30 cellular contexts compared by ENCODE assay signal in the genomic region with DNA sequence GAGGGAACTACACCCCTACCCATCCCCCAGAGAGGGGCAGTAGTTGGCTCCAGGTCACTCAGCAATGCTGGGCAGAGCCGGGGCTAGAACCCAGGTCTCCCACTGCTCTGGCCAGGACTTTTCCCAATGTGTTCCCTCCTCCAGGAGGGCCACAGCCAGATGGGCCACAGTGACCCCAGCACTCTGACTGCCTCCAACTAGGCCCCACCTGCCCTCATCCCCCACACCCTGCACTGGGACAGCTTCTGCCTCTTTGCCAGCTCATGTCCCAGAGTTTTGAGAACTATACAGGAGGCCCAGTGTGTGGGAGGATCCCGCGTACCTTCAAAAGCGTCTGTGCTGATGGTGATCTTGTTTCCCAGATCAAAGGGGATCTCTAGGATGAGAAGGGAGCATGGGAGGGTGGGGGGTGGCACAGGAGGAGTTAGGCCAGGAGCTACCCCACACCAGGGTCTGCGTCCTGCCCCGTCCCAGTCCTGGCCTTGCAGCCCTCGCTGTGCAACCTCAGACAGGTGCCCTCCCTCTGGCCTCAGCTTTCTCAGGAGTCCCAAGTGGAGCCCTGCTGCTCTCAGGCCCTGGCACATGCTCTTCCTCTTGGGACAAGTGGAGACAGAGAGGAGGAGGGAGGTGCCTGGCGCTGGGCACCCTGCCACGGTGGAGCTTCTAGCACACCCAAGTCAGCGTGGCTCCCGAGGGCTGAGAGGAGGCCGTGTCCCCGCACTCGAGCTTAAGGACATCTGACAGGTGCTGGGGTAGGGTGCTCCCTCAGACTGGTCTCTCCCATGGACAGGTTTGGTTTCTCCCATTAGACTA. TPM values are rescaled to one million over a fixed set of nuclear protein-coding genes. Genes with fewer than 3 reads are reported as not detected.
DNase-seq lines count a peak whose midpoint lies in the region; ATAC-seq and TF ChIP-seq lines count a peak whose summit lies in the region.
"Had no signal": no experiment of that assay in that cellular context is flagged by ENCODE, and none has a peak within 500 bp of the region (broad histone marks: within the 10 kb centered on the region; RNA-seq: fewer than 3 reads in every experiment).

No MANE protein-coding gene starts in this region.

- peak; percentile 69 for ATAC-seq in Right ventricle myocardium inferior
- ATAC-seq in GM21381 (IDR thresholded peaks at IDR 0.05; ENCODE audit: unreplicated experiment): no peak
- no peak for ATAC-seq in GM18870 (IDR thresholded peaks at IDR 0.05; ENCODE audit: unreplicated experiment)
- ATAC-seq: gastroesophageal sphincter, left colon, T-cell had no signal

- TF ChIP-seq CTCF in breast epithelium (IDR thresholded peaks at IDR 0.05): no peak

- H3K27ac ChIP-seq in skeletal muscle tissue (ENCODE audit: low read depth, low read length): peak overlapping the region; percentile 20
- no peak overlapping the region for H3K27ac ChIP-seq in breast epithelium
- H3K27ac ChIP-seq: brain microvascular endothelial cell, gastroesophageal sphincter, WERI-Rb-1 had no signal

- DNase-seq in NCI-H2029 (lab: John Stamatoyannopoulos, UW): peak; percentile 72
- DNase-seq in Right ventricle myocardium inferior (ENCODE audit: missing footprints): peak; percentile 83
- peak; percentile 91 for DNase-seq in left kidney (ENCODE audit: low read depth, low spot score)
- no peak for DNase-seq in breast epithelium (ENCODE audit: low spot score in 2 of 2)
- DNase-seq in epidermal melanocyte (ENCODE audit: insufficient read length, low spot score): no peak
- DNase-seq: activated CD4-positive, alpha-beta T cell treated with anti-CD3 and anti-CD28 coated beads for 48 hours; activated CD8-positive, alpha-beta memory T cell treated with anti-CD3 and anti-CD28 coated beads for 24 hours; amniotic stem cell; brain microvascular endothelial cell; C1 segment of cervical spinal cord; DMS53; GOT3; hypothalamus; KG1; left colon; midbrain; naive B cell; NCI-H1105 treated with DMSO at 0.1 percent for 48 hours; NCI-H187 treated with DMSO at 0.1 percent for 48 hours; NCI-H446 treated with DMSO at 0.1 percent for 48 hours; stimulated activated CD4-positive, alpha-beta T cell treated with anti-CD3 and anti-CD28 coated beads, Interleukin-4, amount 100 ng/mL, for 4 hours; T-cell; WERI-Rb-1 had no signal

- H3K4me3 ChIP-seq in skeletal muscle tissue (ENCODE audit: low read length in 3 of 3) (no peak overlapping the region), breast epithelium (no peak overlapping the region)
- H3K4me3 ChIP-seq: gastroesophageal sphincter had no signal

- H3K36me3 ChIP-seq in skeletal muscle tissue (ENCODE audit: control insufficient read depth in 3 of 3, insufficient read depth in 3 of 3, low read length in 3 of 3) (peaks cover 47 to 80% (median 54%) of the 10 kb centered on the region in 3 donors), breast epithelium (no peaks in the 10 kb centered on the region)
- H3K36me3 ChIP-seq: brain microvascular endothelial cell, gastroesophageal sphincter, WERI-Rb-1 had no signal

- no peaks in the 10 kb centered on the region for H3K27me3 ChIP-seq in skeletal muscle tissue (ENCODE audit: control insufficient read depth in 3 of 3, insufficient read depth in 3 of 3, low read length in 3 of 3)
- no peaks in the 10 kb centered on the region for H3K27me3 ChIP-seq in breast epithelium
- H3K27me3 ChIP-seq: brain microvascular endothelial cell, gastroesophageal sphincter had no signal

- peaks cover 15 to 29% (median 26%) of the 10 kb centered on the region in 3 donors for H3K4me1 ChIP-seq in skeletal muscle tissue (ENCODE audit: control insufficient read depth in 3 of 3, insufficient read depth in 3 of 3, low read length in 3 of 3)
- H3K4me1 ChIP-seq in breast epithelium: no peaks in the 10 kb centered on the region
- H3K4me1 ChIP-seq: gastroesophageal sphincter had no signal

- intact Hi-C loops in Right ventricle myocardium inferior (cut with DNase I) (no loop called here), breast epithelium (cut with DNase I; ENCODE audit: low total_unique reads) (loop anchor here (10.0 kb wide), 1 partner anchor 1875 kb away; no protein-coding TSS in a partner anchor)

- no peaks in the 10 kb centered on the region for H3K9me3 ChIP-seq in skeletal muscle tissue (ENCODE audit: control insufficient read depth in 3 of 3, low read length in 3 of 3)
- H3K9me3 ChIP-seq in breast epithelium: no peaks in the 10 kb centered on the region
- H3K9me3 ChIP-seq: gastroesophageal sphincter had no signal

- peak overlapping the region in 1 of 3 donors; percentile 33 for H3K9ac ChIP-seq in skeletal muscle tissue (ENCODE audit: low read depth in 1 of 3, low read length in 3 of 3)

- TF ChIP-seq POLR2A in breast epithelium (IDR thresholded peaks at IDR 0.05): no peak

RNA-seq across cellular contexts. Expression of gene MYOM3, which starts 22.0 kb away (rescaled TPM):
- total RNA-seq in Right ventricle myocardium inferior: 403 TPM
- 340 TPM for total RNA-seq in skeletal muscle tissue
- total RNA-seq in breast epithelium: under 1 TPM; 0.32 to 0.98 (median 0.59) TPM
- total RNA-seq: fibroblast of lung, T-cell had no signal

RNA-seq across cellular contexts. Expression of gene IL22RA1, which starts 53.0 kb away (rescaled TPM):
- total RNA-seq in Right ventricle myocardium inferior (0.24 TPM), skeletal muscle tissue (not detected), breast epithelium (under 1 TPM in 2 of 3 donors, not detected in 1; 0.73 to 0.98 TPM)
- total RNA-seq: MCF 10A, urinary bladder had no signal

Comparison
In these comparisons a context has a peak if more than half of its experiments do, and no peak if none do; other contexts are left out.
1. DNase-seq: peak in NCI-H2029 (single experiment), Right ventricle myocardium inferior (single experiment) and left kidney (single experiment); none in breast epithelium (0 of 2) and epidermal melanocyte (single experiment).
2. RNA of gene MYOM3, which starts 22.0 kb away (total RNA-seq): 403 TPM in Right ventricle myocardium inferior (single experiment) and 340 TPM in skeletal muscle tissue (single experiment); 0.32 to 0.98 TPM in breast epithelium; every median in the first group is over 100 times any median in the second.